ENCODE assay signal across 15 cellular contexts in genomic region chr3:34155666-34156065, GRCh38.
A peak's percentile ranks its signal among the peaks of the same experiment; 100 is the strongest.
DNase-seq lines count a peak whose midpoint lies in the region; ATAC-seq lines count a peak whose summit lies in the region.
"Had no signal": no experiment of that assay in that cellular context is flagged by ENCODE, and none has a peak within 500 bp of the region (broad histone marks: within the 10 kb centered on the region; RNA-seq: fewer than 3 reads in every experiment).

No MANE protein-coding gene starts in this region.

- DNase-seq in foreskin melanocyte = no peak
- no peak for DNase-seq in NCI-H1105 treated with DMSO at 0.1 percent for 48 hours (lab: John Stamatoyannopoulos, UW)
- no peak for DNase-seq in GF-D8 (lab: John Stamatoyannopoulos, UW)
- DNase-seq: activated CD8-positive, alpha-beta memory T cell treated with anti-CD3 and anti-CD28 coated beads, Interleukin-2, amount 50 U/mL, for 48 hours; foreskin fibroblast; lower lobe of right lung; naive thymus-derived CD8-positive, alpha-beta T cell; NCI-H2081 treated with DMSO at 0.1 percent for 48 hours; NCI-H774 had no signal

- ATAC-seq in GM18517 (IDR thresholded peaks at IDR 0.05; ENCODE audit: unreplicated experiment) = peak; percentile 67
- peak; percentile 77 for ATAC-seq in GM21423 (IDR thresholded peaks at IDR 0.05; ENCODE audit: unreplicated experiment)
- ATAC-seq in HG02973 (IDR thresholded peaks at IDR 0.05; ENCODE audit: unreplicated experiment) = peak; percentile 64
- ATAC-seq in HG03571 (IDR thresholded peaks at IDR 0.05; ENCODE audit: unreplicated experiment) = peak; percentile 84
- no peak for ATAC-seq in HG03439 (IDR thresholded peaks at IDR 0.05; ENCODE audit: unreplicated experiment)
- ATAC-seq: activated naive CD4-positive, alpha-beta T cell treated with anti-CD3 and anti-CD28 coated beads, Interleukin-2, amount 50 U/mL, for 72 hours; lower lobe of right lung had no signal
